ENCODE assay signal across 8 cellular contexts in the genomic region with DNA sequence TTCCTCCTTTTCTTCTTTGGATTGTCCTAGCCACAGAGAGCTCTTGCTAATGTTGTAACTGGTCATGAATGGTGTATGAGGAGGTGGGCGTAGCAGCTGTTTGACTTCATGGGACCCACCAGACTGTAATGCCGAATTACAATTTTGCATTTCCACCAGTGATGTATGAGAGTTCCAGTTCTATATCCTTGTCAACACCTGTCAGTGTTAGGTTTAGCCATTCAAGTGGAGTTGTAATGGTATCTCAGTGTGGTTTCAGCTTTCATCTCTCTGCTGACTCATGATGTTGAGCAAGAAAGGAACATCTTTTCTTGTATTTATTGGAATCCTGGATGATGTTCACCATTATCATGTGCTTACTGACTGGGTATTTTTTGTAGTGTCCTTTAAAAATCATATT. TPM values are rescaled to one million over a fixed set of nuclear protein-coding genes. Genes with fewer than 3 reads are reported as not detected.
DNase-seq lines count a peak whose midpoint lies in the region; ATAC-seq, FAIRE-seq and TF ChIP-seq lines count a peak whose summit lies in the region.
"Had no signal": no experiment of that assay in that cellular context is flagged by ENCODE, and none has a peak within 500 bp of the region (broad histone marks: within the 10 kb centered on the region; RNA-seq: fewer than 3 reads in every experiment).

No MANE protein-coding gene starts in this region.

- peak overlapping the region; percentile 50; the same call in 1 of the 2 replicates for H3K9ac ChIP-seq in MM.1S (ENCODE audit: low read length)

- peak; percentile 70 for FAIRE-seq in GM18507 (lab: Jason Lieb, UNC)

- DNase-seq in GM18507 (ENCODE audit: extremely low spot score, insufficient read length, low read depth) (no peak), MM.1S (peak; percentile 60), brain microvascular endothelial cell (peak; percentile 61), renal cortical epithelial cell (ENCODE audit: low read depth) (peak; percentile 84)
- no peak for DNase-seq in effector memory CD4-positive, alpha-beta T cell
- no peak for DNase-seq in activated effector memory CD4-positive, alpha-beta T cell treated with anti-CD3 and anti-CD28 coated beads, Interleukin-2, amount 50 U/mL, for 16 hours
- DNase-seq: naive B cell had no signal

- no peaks in the 10 kb centered on the region for H3K9me3 ChIP-seq in MM.1S (replicated peaks; ENCODE audit: insufficient read depth, low read length)
- H3K9me3 ChIP-seq in effector memory CD4-positive, alpha-beta T cell (ENCODE audit: control insufficient read depth, low read length): no peaks in the 10 kb centered on the region

- H3K36me3 ChIP-seq in MM.1S (replicated peaks; ENCODE audit: insufficient read depth, low read length) (no peaks in the 10 kb centered on the region), brain microvascular endothelial cell (replicated peaks) (no peaks in the 10 kb centered on the region)
- H3K36me3 ChIP-seq in effector memory CD4-positive, alpha-beta T cell (ENCODE audit: control insufficient read depth, insufficient read depth, low read length): no peaks in the 10 kb centered on the region

- peak; percentile 33 for ATAC-seq in GM21825 (IDR thresholded peaks at IDR 0.05; ENCODE audit: unreplicated experiment)

- H3K4me1 ChIP-seq in MM.1S (ENCODE audit: low read length): peaks cover 49% of the 10 kb centered on the region
- peaks cover 41% of the 10 kb centered on the region for H3K4me1 ChIP-seq in effector memory CD4-positive, alpha-beta T cell (ENCODE audit: control insufficient read depth, insufficient read depth, low read length, poor library complexity, severe bottlenecking)

- H4K20me1 ChIP-seq in MM.1S (ENCODE audit: insufficient read depth, low read length): no peaks in the 10 kb centered on the region

- TF ChIP-seq CTCF in MM.1S (IDR thresholded peaks at IDR 0.05; ENCODE audit: low read length): no peak
- TF ChIP-seq CTCF in brain microvascular endothelial cell (IDR thresholded peaks at IDR 0.05; ENCODE audit: low read depth, low read length, missing control alignments): no peak

- H3F3A ChIP-seq in MM.1S (ENCODE audit: insufficient read depth, low read length): peaks cover 30% of the 10 kb centered on the region

- H3K27me3 ChIP-seq in MM.1S (replicated peaks; ENCODE audit: insufficient read depth, low read length) (no peaks in the 10 kb centered on the region), brain microvascular endothelial cell (replicated peaks) (no peaks in the 10 kb centered on the region)
- H3K27me3 ChIP-seq in effector memory CD4-positive, alpha-beta T cell (replicated peaks; ENCODE audit: control insufficient read depth, insufficient read depth, low read length, poor library complexity, severe bottlenecking): no peaks in the 10 kb centered on the region

- no peak overlapping the region for H2AFZ ChIP-seq in MM.1S (ENCODE audit: low read length)

- H3K4me3 ChIP-seq in MM.1S (ENCODE audit: low read length) (peak overlapping the region; percentile 25; the same call in 1 of the 2 replicates), brain microvascular endothelial cell (ENCODE audit: low read depth, low read length) (no peak overlapping the region)
- H3K4me3 ChIP-seq in effector memory CD4-positive, alpha-beta T cell (ENCODE audit: insufficient read depth, low read depth, low read length, poor library complexity, severe bottlenecking): no peak overlapping the region

- in situ Hi-C loops in brain microvascular endothelial cell (cut with HindIII; ENCODE audit: low pct_ligation_motif_present, low sequenced_read_pairs): no loop called here

- peak overlapping the region; percentile 92 for H3K27ac ChIP-seq in MM.1S (ENCODE audit: low read length)
- peak overlapping the region; percentile 6 for H3K27ac ChIP-seq in brain microvascular endothelial cell
- no peak overlapping the region for H3K27ac ChIP-seq in effector memory CD4-positive, alpha-beta T cell (ENCODE audit: insufficient read depth, low read length, poor library complexity, severe bottlenecking)

- no peaks in the 10 kb centered on the region for H3K9me2 ChIP-seq in MM.1S (replicated peaks; ENCODE audit: insufficient read depth, low read length)

- peaks cover 94% of the 10 kb centered on the region for H3K79me2 ChIP-seq in MM.1S (ENCODE audit: low read length)

- H3K4me2 ChIP-seq in MM.1S (ENCODE audit: low read depth, low read length): peak overlapping the region; percentile 72; the same call in 1 of the 2 replicates

RNA-seq across cellular contexts. Expression of a gene that starts 5.1 kb away (rescaled TPM):
- total RNA-seq in renal cortical epithelial cell: 147 and 267 TPM in 2 replicates

Comparison
In these comparisons a context has a peak if more than half of its experiments do, and no peak if none do; other contexts are left out.
1. DNase-seq: peak in MM.1S (single experiment), brain microvascular endothelial cell (single experiment) and renal cortical epithelial cell (single experiment); none in GM18507 (single experiment), effector memory CD4-positive, alpha-beta T cell (0 of 3) and activated effector memory CD4-positive, alpha-beta T cell treated with anti-CD3 and anti-CD28 coated beads, Interleukin-2, amount 50 U/mL, for 16 hours (single experiment).